27 cellular contexts compared by ENCODE assay signal in the genomic region with DNA sequence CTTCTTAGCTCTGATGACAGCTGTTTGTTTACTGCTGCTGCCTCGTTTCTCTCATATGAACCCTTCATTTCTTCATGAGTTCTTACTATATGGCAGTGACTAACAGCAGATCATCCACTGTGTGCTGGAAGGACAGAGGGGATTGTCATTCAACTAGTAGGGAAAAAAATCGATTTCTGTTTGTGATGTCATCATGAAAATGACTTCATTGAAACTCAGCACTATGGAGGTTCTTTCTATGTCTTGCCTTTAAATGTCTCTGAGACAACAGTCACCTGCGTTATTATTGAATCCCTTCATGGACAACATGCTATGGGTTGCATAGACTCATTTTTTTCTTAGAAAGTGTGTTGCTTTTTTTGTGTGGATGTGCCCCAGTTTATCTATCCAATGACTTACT.
"Had no signal": no experiment of that assay in that cellular context is flagged by ENCODE, and none has a peak within 500 bp of the region (broad histone marks: within the 10 kb centered on the region; RNA-seq: fewer than 3 reads in every experiment).

No MANE protein-coding gene starts in this region.

- FAIRE-seq: urothelium cell line had no signal

- H3K27ac ChIP-seq: stomach, suprapubic skin, testis, thoracic aorta, thyroid gland, tibial artery, tibial nerve, transverse colon, upper lobe of left lung, upper lobe of right lung, uterus, vagina had no signal

- H3K27me3 ChIP-seq: stomach, suprapubic skin, testis, thyroid gland, tibial artery, tibial nerve, transverse colon, upper lobe of left lung, upper lobe of right lung, uterus, vagina had no signal

- H3K36me3 ChIP-seq: stomach, suprapubic skin, thoracic aorta, thyroid gland, tibial artery, tibial nerve, transverse colon, upper lobe of left lung, upper lobe of right lung, uterus, vagina had no signal

- DNase-seq: stimulated activated CD4-positive, alpha-beta T cell treated with anti-CD3 and anti-CD28 coated beads, Interleukin-2, amount 100 ng/mL, for 48 hours; stimulated activated CD4-positive, alpha-beta T cell treated with anti-CD3 and anti-CD28 coated beads, Interleukin-4, amount 100 ng/mL, for 1 hour; stimulated activated CD4-positive, alpha-beta T cell treated with anti-CD3 and anti-CD28 coated beads, Interleukin-4, amount 100 ng/mL, for 24 hours; stimulated activated CD4-positive, alpha-beta T cell treated with anti-CD3 and anti-CD28 coated beads, Interleukin-4, amount 100 ng/mL, for 4 hours; stimulated activated CD8-positive, alpha-beta memory T cell treated with anti-CD3 and anti-CD28 coated beads, Interleukin-4, amount 100 ng/mL, for 48 hours; stimulated activated naive B cell treated with anti-CD40 and anti-IgM and Interleukin-4, amounts not matched to agents 10 μg/mL and 1 μg/mL and 100 μg/mL, for 72 hours; stimulated activated naive CD4-positive, alpha-beta T cell; stimulated activated naive CD4-positive, alpha-beta T cell treated with Interleukin-2 at 50 U/mL for 16 hours; stimulated activated naive CD8-positive, alpha-beta T cell treated with anti-CD3 and anti-CD28 coated beads, Interleukin-15, amount 100 ng/mL, for 72 hours; stimulated activated naive CD8-positive, alpha-beta T cell treated with anti-CD3 and anti-CD28 coated beads, Interleukin-15, Interleukin-2, amounts not matched to agents 100 U/mL and 50 U/mL, for 24 hours; stomach; substantia nigra; testis; thyroid gland; tibial artery; transverse colon; trophoblast cell; upper lobe of left lung; upper lobe of right lung; uterus had no signal

- H3K4me3 ChIP-seq: stomach, suprapubic skin, testis, thoracic aorta, thyroid gland, tibial artery, tibial nerve, transverse colon, upper lobe of left lung, upper lobe of right lung, uterus, vagina had no signal

- H3K9me3 ChIP-seq: stomach, suprapubic skin, testis, thoracic aorta, thyroid gland, tibial artery, tibial nerve, transverse colon, upper lobe of left lung, upper lobe of right lung, uterus, vagina had no signal

- ATAC-seq: stimulated activated effector memory CD8-positive, alpha-beta T cell treated with anti-CD3 and anti-CD28 coated beads, Interleukin-12 subunit alpha, Interleukin-12 subunit beta, amount 100 ng/mL, for 72 hours; stimulated activated memory B cell treated with anti-CD40 and anti-IgM and Interleukin-4, amounts not matched to agents 10 μg/mL and 1 μg/mL and 100 μg/mL, for 72 hours; stimulated activated naive B cell treated with anti-CD40 and anti-IgM and Interleukin-4, amounts not matched to agents 10 μg/mL and 1 μg/mL and 100 μg/mL, for 72 hours; stimulated activated naive CD8-positive, alpha-beta T cell treated with anti-CD3 and anti-CD28 coated beads, Interleukin-15, amount 100 ng/mL, for 72 hours; stimulated activated naive CD8-positive, alpha-beta T cell treated with anti-CD3 and anti-CD28 coated beads, Interleukin-15, Interleukin-2, amounts not matched to agents 100 U/mL and 50 U/mL, for 24 hours; upper lobe of right lung had no signal

- H3K4me1 ChIP-seq: stomach, suprapubic skin, testis, thyroid gland, tibial artery, tibial nerve, transverse colon, upper lobe of left lung, upper lobe of right lung, uterus, vagina had no signal
